1 cellular context compared by ENCODE assay signal in genomic region chr11:73660497-73661034, GRCh38.
TF ChIP-seq lines count a peak whose summit lies in the region.

No MANE protein-coding gene starts in this region.

TF ChIP-seq in K562, 482 proteins besides CTCF, POLR2A, EP300 and RAD21 (continued from another document):
- no peak for TF ChIP-seq FOXO4 (CRISPR knock-in tag; IDR thresholded peaks at IDR 0.05)
- peak; percentile 39 for TF ChIP-seq HMGN3 (IDR thresholded peaks at IDR 0.05; ENCODE audit: borderline replicate concordance, extremely low read depth, insufficient read length, low read depth, low read length)
- peak; percentile 33; the same call in 1 of the 2 replicates for TF ChIP-seq NR2C2 (CRISPR knock-in tag; IDR thresholded peaks at IDR 0.05)
- no peak for TF ChIP-seq NR2C2 (tag; IDR thresholded peaks at IDR 0.05)
- TF ChIP-seq ZNF174 (CRISPR knock-in tag; IDR thresholded peaks at IDR 0.05): no peak
- TF ChIP-seq ZHX1 (conservative IDR thresholded peaks at IDR 0.05; ENCODE audit: low read length): no peak
TF ChIP-seq in K562: peak in this region for 3.
